ENCODE assay signal across 19 cellular contexts in the genomic region with DNA sequence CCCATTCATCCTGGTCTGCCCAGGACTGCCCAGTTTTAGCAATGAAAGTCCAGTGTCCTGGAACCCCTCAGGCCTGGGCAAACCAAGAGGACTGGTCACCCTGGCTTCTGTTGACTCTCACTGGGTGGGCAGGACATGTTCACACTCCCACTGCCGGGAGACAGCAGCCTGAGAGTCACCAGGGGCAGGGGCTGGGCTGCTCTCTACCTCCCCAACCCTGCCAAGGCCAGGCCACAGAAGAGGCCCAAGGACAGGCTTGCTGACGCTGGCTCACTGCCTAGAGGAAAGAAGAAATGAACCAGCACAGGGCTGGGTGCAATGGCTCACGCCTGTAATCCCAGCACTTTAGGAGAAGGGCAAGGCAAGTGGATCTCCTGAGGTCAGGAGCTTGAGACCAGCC. TPM values are rescaled to one million over a fixed set of nuclear protein-coding genes. Genes with fewer than 3 reads are reported as not detected.
DNase-seq lines count a peak whose midpoint lies in the region; ATAC-seq, FAIRE-seq and TF ChIP-seq lines count a peak whose summit lies in the region.
"Had no signal": no experiment of that assay in that cellular context is flagged by ENCODE, and none has a peak within 500 bp of the region (broad histone marks: within the 10 kb centered on the region; RNA-seq: fewer than 3 reads in every experiment).

No MANE protein-coding gene starts in this region.

- H3K36me3 Mint-ChIP-seq in astrocyte (ENCODE audit: low read depth, unreplicated experiment): no peaks in the 10 kb centered on the region
- H3K36me3 Mint-ChIP-seq in activated naive CD4-positive, alpha-beta T cell treated with anti-CD3 and anti-CD28 coated beads, Interleukin-2, amount 50 U/mL, for 72 hours: no peaks in the 10 kb centered on the region

- H3K9ac ChIP-seq in BLaER1 (no peak overlapping the region), astrocyte (ENCODE audit: low read length) (no peak overlapping the region), HepG2 (ENCODE audit: insufficient read depth, low read depth, low read length) (no peak overlapping the region)
- H3K9ac ChIP-seq: GM23248 had no signal

- TF ChIP-seq EP300 in HepG2 (IDR thresholded peaks at IDR 0.05; ENCODE audit: low read depth in 2 of 2, low read length in 2 of 2) (no peak), HepG2 (CRISPR knock-in tag; IDR thresholded peaks at IDR 0.05; ENCODE audit: borderline replicate concordance) (no peak), ovary (IDR thresholded peaks at IDR 0.05) (no peak)

- CTCF ChIA-PET in HepG2 (lab: Yijun Ruan, JAX; ENCODE audit: low intra/inter-chr PET ratio, low total read pairs): no interaction called here

- peaks cover 8% of the 10 kb centered on the region for H3K4me1 Mint-ChIP-seq in astrocyte (ENCODE audit: low read depth, unreplicated experiment)

- no peak overlapping the region for H3K4me3 Mint-ChIP-seq in astrocyte (ENCODE audit: unreplicated experiment)
- H3K4me3 Mint-ChIP-seq: CD4-positive, alpha-beta T cell had no signal

- intact Hi-C loops in HepG2 (cut with micrococcal nuclease; ENCODE audit: unreplicated experiment): no loop called here
- intact Hi-C loops in ovary (cut with DNase I): no loop called here

- BruUV-seq in HepG2 (replicated peaks; lab: Mats Ljungman, UMichigan): no TSS peak

- ATAC-seq in HepG2 (peak; percentile 65), GM21515 (IDR thresholded peaks at IDR 0.05; ENCODE audit: unreplicated experiment) (no peak), HG02642 (IDR thresholded peaks at IDR 0.05; ENCODE audit: poor library complexity, unreplicated experiment) (no peak)
- no peak for ATAC-seq in activated naive CD4-positive, alpha-beta T cell treated with anti-CD3 and anti-CD28 coated beads, Interleukin-2, amount 50 U/mL, for 72 hours
- ATAC-seq: GM12878, HCT116 had no signal

- H3K4me1 ChIP-seq in BLaER1 (peaks cover 20% of the 10 kb centered on the region), astrocyte (ENCODE audit: insufficient read depth, low read length) (peaks cover 16% of the 10 kb centered on the region), HepG2 (ENCODE audit: insufficient read depth, low read length) (peaks cover 18% of the 10 kb centered on the region), ovary (ENCODE audit: insufficient read depth) (peaks cover 18% of the 10 kb centered on the region)

- TF ChIP-seq CTCF in astrocyte (IDR thresholded peaks at IDR 0.05; ENCODE audit: insufficient read depth, low read depth, low read length): no peak
- no peak for TF ChIP-seq CTCF in HepG2 (CRISPR knock-in tag; IDR thresholded peaks at IDR 0.05)
- TF ChIP-seq CTCF in ovary (IDR thresholded peaks at IDR 0.05): no peak

- H3K4me2 ChIP-seq in BLaER1: peak overlapping the region; percentile 53; the same call in 1 of the 2 replicates
- peak overlapping the region; percentile 56 for H3K4me2 ChIP-seq in astrocyte (ENCODE audit: low read length)
- H3K4me2 ChIP-seq in HepG2 (ENCODE audit: low read depth, low read length): no peak overlapping the region

- H3K36me3 ChIP-seq in BLaER1 (no peaks in the 10 kb centered on the region), astrocyte (ENCODE audit: insufficient read depth, low read length) (no peaks in the 10 kb centered on the region), HepG2 (replicated peaks in 1 of 2; ENCODE audit: control insufficient read depth in 1 of 2, insufficient read depth in 2 of 2, low read length in 2 of 2) (no peaks in the 10 kb centered on the region), ovary (no peaks in the 10 kb centered on the region)

- WGBS in HepG2 (ENCODE audit: low lambda C conversion rate): 6% methylated on average over 3 of the region's 3 CpGs
- WGBS in ovary, 3 donors: 17 to 39% (median 29%) methylated on average over 3 of the region's 3 CpGs

- DNase-seq in astrocyte (ENCODE audit: low read depth) (no peak), HepG2 (ENCODE audit: low spot score) (no peak), ovary (peak in 4 of 5 donors; percentile 30 to 57 (median 34))
- DNase-seq in activated naive CD4-positive, alpha-beta T cell treated with anti-CD3 and anti-CD28 coated beads, Interleukin-2, amount 50 U/mL, for 72 hours (ENCODE audit: low spot score in 2 of 2): no peak
- no peak for DNase-seq in activated effector memory CD4-positive, alpha-beta T cell treated with anti-CD3 and anti-CD28 coated beads, Interleukin-2, amount 50 U/mL, for 16 hours
- DNase-seq: 8988T; Calu3; CD4-positive, alpha-beta T cell; DMS 273 treated with DMSO at 0.1 percent for 48 hours had no signal

- H3K79me2 ChIP-seq in astrocyte (ENCODE audit: insufficient read depth, low read length) (no peaks in the 10 kb centered on the region), HepG2 (ENCODE audit: insufficient read depth, low read length) (no peaks in the 10 kb centered on the region)

- POLR2A ChIA-PET in HepG2 (lab: Yijun Ruan, JAX): no interaction called here

- H3K27ac ChIP-seq in BLaER1 (peak overlapping the region; percentile 35; the same call in 1 of the 2 replicates), astrocyte (ENCODE audit: low read depth, low read length) (no peak overlapping the region), HepG2 (ENCODE audit: extremely low read length, insufficient read depth, low read length) (no peak overlapping the region), ovary (no peak overlapping the region)
- H3K27ac ChIP-seq: GM23248 had no signal

- TF ChIP-seq POLR2A in HepG2 (IDR thresholded peaks at IDR 0.05; ENCODE audit: insufficient read depth in 1 of 2, low read depth in 2 of 2, low read length in 2 of 2) (no peak), ovary (IDR thresholded peaks at IDR 0.05) (no peak)

- H3K27me3 Mint-ChIP-seq in astrocyte (ENCODE audit: low read depth, unreplicated experiment): peaks cover 57% of the 10 kb centered on the region
- H3K27me3 Mint-ChIP-seq: CD4-positive, alpha-beta T cell had no signal

- in situ Hi-C loops in HepG2 (cut with HindIII; ENCODE audit: extremely low pct_ligation_motif_present, low pct_unique_long_range_greater_than_20kb): no loop called here

- no peaks in the 10 kb centered on the region for H3K27me3 ChIP-seq in BLaER1
- peaks cover 3% of the 10 kb centered on the region for H3K27me3 ChIP-seq in astrocyte (ENCODE audit: insufficient read depth, low read length)
- peaks cover 9 to 85% of the 10 kb centered on the region in 2 experiments for H3K27me3 ChIP-seq in HepG2 (ENCODE audit: control insufficient read depth in 1 of 2, insufficient read depth in 2 of 2, low read length in 2 of 2)
- H3K27me3 ChIP-seq in ovary: no peaks in the 10 kb centered on the region

- H2AFZ ChIP-seq in astrocyte (ENCODE audit: low read depth, low read length): no peak overlapping the region
- H2AFZ ChIP-seq in HepG2 (ENCODE audit: low read length): no peak overlapping the region
- H2AFZ ChIP-seq: GM23248 had no signal

- FAIRE-seq in astrocyte (lab: Jason Lieb, UNC) (no peak), HepG2 (lab: Jason Lieb, UNC) (no peak)
- FAIRE-seq: GM12878, GM18507, H54 had no signal

- H3K9me3 Mint-ChIP-seq in astrocyte (ENCODE audit: unreplicated experiment): no peaks in the 10 kb centered on the region
- no peaks in the 10 kb centered on the region for H3K9me3 Mint-ChIP-seq in activated naive CD4-positive, alpha-beta T cell treated with anti-CD3 and anti-CD28 coated beads, Interleukin-2, amount 50 U/mL, for 72 hours
- H3K9me3 Mint-ChIP-seq: CD4-positive, alpha-beta T cell had no signal

- TF ChIP-seq RAD21 in HepG2 (CRISPR knock-in tag; IDR thresholded peaks at IDR 0.05): no peak

- H3K4me3 ChIP-seq in BLaER1 (no peak overlapping the region), astrocyte (ENCODE audit: insufficient read depth, low read depth, low read length) (no peak overlapping the region), HepG2 (replicated peaks in 1 of 3; ENCODE audit: insufficient read depth in 1 of 3, low read depth in 2 of 3, low read length in 3 of 3) (no peak overlapping the region), ovary (no peak overlapping the region)
- H3K4me3 ChIP-seq: GM12878, GM23248 had no signal

- no peaks in the 10 kb centered on the region for H3K9me3 ChIP-seq in BLaER1
- no peaks in the 10 kb centered on the region for H3K9me3 ChIP-seq in astrocyte (ENCODE audit: insufficient read depth, low read depth, low read length)
- H3K9me3 ChIP-seq in HepG2 (ENCODE audit: low read length): no peaks in the 10 kb centered on the region
- H3K9me3 ChIP-seq in ovary: no peaks in the 10 kb centered on the region

- no peaks in the 10 kb centered on the region for H4K20me1 ChIP-seq in BLaER1
- H4K20me1 ChIP-seq in astrocyte (ENCODE audit: insufficient read depth, low read length): no peaks in the 10 kb centered on the region
- H4K20me1 ChIP-seq in HepG2 (ENCODE audit: insufficient read depth, low read length): no peaks in the 10 kb centered on the region

- no peak overlapping the region for H3K27ac Mint-ChIP-seq in astrocyte (ENCODE audit: unreplicated experiment)
- no peak overlapping the region for H3K27ac Mint-ChIP-seq in activated naive CD4-positive, alpha-beta T cell treated with anti-CD3 and anti-CD28 coated beads, Interleukin-2, amount 50 U/mL, for 72 hours
- H3K27ac Mint-ChIP-seq: CD4-positive, alpha-beta T cell had no signal

RNA-seq across cellular contexts. Expression of a gene that starts 36.9 kb away (rescaled TPM):
- total RNA-seq in astrocyte (not detected in 2 replicates), HepG2 (2016; rRNA removed; fragmentation: Illumina TruSeq; extraction: Trizol) (0.02 TPM in 1 of 2 replicates, not detected in the other), ovary (1 to 10 TPM in 1 of 7 donors, under 1 TPM in 5, not detected in 1; 0.11 to 1.1 (median 0.55) TPM)
- total RNA-seq in HepG2 (2016; cell fraction: cytosol; rRNA removed; fragmentation: Illumina TruSeq; extraction: Trizol; ENCODE audit: low read depth): not detected in 2 replicates
- total RNA-seq in HepG2 (2016; cell fraction: insoluble cytoplasmic fraction; rRNA removed; fragmentation: Illumina TruSeq; extraction: Trizol): 0.03 and 0.04 TPM in 2 replicates
- total RNA-seq in HepG2 (2016; cell fraction: membrane; rRNA removed; fragmentation: Illumina TruSeq; extraction: Trizol): not detected in 2 replicates
- 0.12 TPM in 1 of 2 replicates, not detected in the other for total RNA-seq in HepG2 (2016; cell fraction: nucleus; rRNA removed; fragmentation: Illumina TruSeq; extraction: Trizol)
- polyA plus RNA-seq in HepG2 (2011; rRNA removed) (0.04 and 0.05 TPM in 2 replicates), ovary (under 1 TPM; 0.08 to 0.28 TPM)
- 0.01 TPM in 1 of 2 replicates, not detected in the other for polyA plus RNA-seq in HepG2 (2011; cell fraction: cytosol; rRNA removed)
- 0.24 and 0.29 TPM in 2 replicates for polyA plus RNA-seq in HepG2 (2011; cell fraction: nucleus; rRNA removed)
- 0.03 and 0.08 TPM in 2 replicates for polyA plus RNA-seq in HepG2 (2012)
- not detected in 2 replicates for polyA plus RNA-seq in HepG2 (2016; cell fraction: cytosol; fragmentation: Illumina TruSeq; extraction: Trizol; ENCODE audit: low read depth)
- polyA plus RNA-seq in HepG2 (2016; cell fraction: insoluble cytoplasmic fraction; fragmentation: Illumina TruSeq; extraction: Trizol; ENCODE audit: low read depth): not detected in 2 replicates
- 0.06 TPM in 1 of 2 replicates, not detected in the other for polyA plus RNA-seq in HepG2 (2016; cell fraction: membrane; fragmentation: Illumina TruSeq; extraction: Trizol; ENCODE audit: low read depth)
- polyA plus RNA-seq in HepG2 (2016; cell fraction: nucleus; fragmentation: Illumina TruSeq; extraction: Trizol; ENCODE audit: insufficient read depth, low read depth): not detected in 2 replicates
- polyA minus RNA-seq in HepG2 (2011; rRNA and poly(A)+ RNA removed; ENCODE audit: low replicate concordance): 0.18 TPM in 1 of 2 replicates, not detected in the other
- polyA minus RNA-seq in HepG2 (2011; cell fraction: cytosol; rRNA and poly(A)+ RNA removed): not detected in 2 replicates
- polyA minus RNA-seq in HepG2 (2011; cell fraction: nucleus; rRNA and poly(A)+ RNA removed): 0.12 and 0.13 TPM in 2 replicates
- under 1 TPM in 1 of 2 donors, not detected in 1; 0.10 TPM for total RNA-seq in activated naive CD4-positive, alpha-beta T cell treated with anti-CD3 and anti-CD28 coated beads, Interleukin-2, amount 50 U/mL, for 72 hours
- total RNA-seq: Calu3, Daoy, GM12878, GM23248, HT-29 had no signal
- polyA plus RNA-seq: GM23248 had no signal

RNA-seq across cellular contexts. Expression of a gene that starts 51.7 kb away (rescaled TPM):
- total RNA-seq in astrocyte: 35.5 and 43.0 TPM in 2 replicates
- 16.6 and 16.9 TPM in 2 replicates for total RNA-seq in HepG2 (2016; rRNA removed; fragmentation: Illumina TruSeq; extraction: Trizol)
- total RNA-seq in HepG2 (2016; cell fraction: cytosol; rRNA removed; fragmentation: Illumina TruSeq; extraction: Trizol; ENCODE audit: low read depth): 19.2 and 19.4 TPM in 2 replicates
- 14.6 and 17.1 TPM in 2 replicates for total RNA-seq in HepG2 (2016; cell fraction: insoluble cytoplasmic fraction; rRNA removed; fragmentation: Illumina TruSeq; extraction: Trizol)
- 21.3 and 24.1 TPM in 2 replicates for total RNA-seq in HepG2 (2016; cell fraction: membrane; rRNA removed; fragmentation: Illumina TruSeq; extraction: Trizol)
- total RNA-seq in HepG2 (2016; cell fraction: nucleus; rRNA removed; fragmentation: Illumina TruSeq; extraction: Trizol): 21.2 and 22.3 TPM in 2 replicates
- 35.4 and 38.7 TPM in 2 replicates for polyA plus RNA-seq in HepG2 (2011; rRNA removed)
- 16.5 and 20.9 TPM in 2 replicates for polyA plus RNA-seq in HepG2 (2011; cell fraction: cytosol; rRNA removed)
- 91.0 and 107 TPM in 2 replicates for polyA plus RNA-seq in HepG2 (2011; cell fraction: nucleus; rRNA removed)
- 36.0 and 39.2 TPM in 2 replicates for polyA plus RNA-seq in HepG2 (2012)
- polyA plus RNA-seq in HepG2 (2016; cell fraction: cytosol; fragmentation: Illumina TruSeq; extraction: Trizol; ENCODE audit: low read depth): 35.0 and 39.6 TPM in 2 replicates
- 21.6 and 26.9 TPM in 2 replicates for polyA plus RNA-seq in HepG2 (2016; cell fraction: insoluble cytoplasmic fraction; fragmentation: Illumina TruSeq; extraction: Trizol; ENCODE audit: low read depth)
- 31.2 and 32.6 TPM in 2 replicates for polyA plus RNA-seq in HepG2 (2016; cell fraction: membrane; fragmentation: Illumina TruSeq; extraction: Trizol; ENCODE audit: low read depth)
- 57.5 and 60.6 TPM in 2 replicates for polyA plus RNA-seq in HepG2 (2016; cell fraction: nucleus; fragmentation: Illumina TruSeq; extraction: Trizol; ENCODE audit: insufficient read depth, low read depth)
- 6.7 and 47.8 TPM in 2 replicates for polyA minus RNA-seq in HepG2 (2011; rRNA and poly(A)+ RNA removed; ENCODE audit: low replicate concordance)
- 28.0 and 37.6 TPM in 2 replicates for polyA minus RNA-seq in HepG2 (2011; cell fraction: cytosol; rRNA and poly(A)+ RNA removed)
- polyA minus RNA-seq in HepG2 (2011; cell fraction: nucleus; rRNA and poly(A)+ RNA removed): 30.5 and 30.6 TPM in 2 replicates
- total RNA-seq in ovary: 10 to 100 TPM in 5 of 7 donors, 1 to 10 TPM in 2; 3.3 to 17.1 (median 10.7) TPM
- 1 to 10 TPM; 3.8 to 7.6 TPM for polyA plus RNA-seq in ovary
- total RNA-seq in activated naive CD4-positive, alpha-beta T cell treated with anti-CD3 and anti-CD28 coated beads, Interleukin-2, amount 50 U/mL, for 72 hours: 10 to 100 TPM; 21.2 to 30.7 TPM

Comparison
In these comparisons a context has a peak if more than half of its experiments do, and no peak if none do; other contexts are left out.
1. DNase-seq: peak in ovary (4 of 5); none in astrocyte (single experiment), HepG2 (single experiment), activated naive CD4-positive, alpha-beta T cell treated with anti-CD3 and anti-CD28 coated beads, Interleukin-2, amount 50 U/mL, for 72 hours (0 of 2) and activated effector memory CD4-positive, alpha-beta T cell treated with anti-CD3 and anti-CD28 coated beads, Interleukin-2, amount 50 U/mL, for 16 hours (single experiment).